ENCODE assay signal across 9 cellular contexts in genomic region chr19:4327252-4327876, GRCh38. TPM values are rescaled to one million over a fixed set of nuclear protein-coding genes. Genes with fewer than 3 reads are reported as not detected.
DNase-seq lines count a peak whose midpoint lies in the region; ATAC-seq, FAIRE-seq and TF ChIP-seq lines count a peak whose summit lies in the region.
"Had no signal": no experiment of that assay in that cellular context is flagged by ENCODE, and none has a peak within 500 bp of the region (broad histone marks: within the 10 kb centered on the region; RNA-seq: fewer than 3 reads in every experiment).

No MANE protein-coding gene starts in this region.

- no peaks in the 10 kb centered on the region for H3K27me3 ChIP-seq in lower lobe of right lung (ENCODE audit: low read depth)
- no peaks in the 10 kb centered on the region for H3K27me3 ChIP-seq in small intestine (ENCODE audit: control insufficient read depth in 2 of 2, insufficient read depth in 2 of 2, low read length in 2 of 2)

- H3K9me3 Mint-ChIP-seq in WTC11, result no peaks in the 10 kb centered on the region

- 17 to 72% (median 39%) methylated on average over 27 to 30 of the region's 30 CpGs for WGBS in small intestine, 3 donors

- H3K4me1 Mint-ChIP-seq in WTC11, result peaks cover 12% of the 10 kb centered on the region

- H3K27ac Mint-ChIP-seq in WTC11, result peak overlapping the region; percentile 96

- H3K27me3 Mint-ChIP-seq in WTC11 (ENCODE audit: low read depth), result peaks cover 3% of the 10 kb centered on the region

- H3K36me3 ChIP-seq in lower lobe of right lung (no peaks in the 10 kb centered on the region), small intestine (ENCODE audit: control insufficient read depth in 2 of 2, insufficient read depth in 2 of 2, low read length in 2 of 2) (peaks cover 0 to 5% of the 10 kb centered on the region in 2 donors)

- ATAC-seq in WTC11, result peak; percentile 61
- peak; percentile 60 to 75 for ATAC-seq in lower lobe of right lung
- no peak for ATAC-seq in HG03457 (IDR thresholded peaks at IDR 0.05; ENCODE audit: unreplicated experiment)

- H3K4me3 Mint-ChIP-seq in WTC11, result peak overlapping the region; percentile 76

- intact Hi-C loops in lower lobe of right lung (cut with DNase I), result no loop called here

- H3K4me3 ChIP-seq in AG04449 (ENCODE audit: low read depth, low read length) (peak overlapping the region; percentile 56), lower lobe of right lung (peak overlapping the region; percentile 55), small intestine (ENCODE audit: low read depth in 1 of 2, low read length in 2 of 2) (peak overlapping the region in 1 of 2 donors; percentile 37)

- POLR2A ChIA-PET in AG04449 (lab: Yijun Ruan, JAX) (interaction anchor here (1.1 kb wide), 1 partner anchor 15 kb away, joined by 6 read pairs; the partner anchor contains the start of gene MPND), WTC11 (lab: Charles Lee) (interaction anchor here (1.2 to 1.3 kb wide), 2 partner anchors 11 to 15 kb away, joined by 4 to 17 read pairs; partner anchors contain the start of genes MPND and STAP2)

- no peak for TF ChIP-seq CTCF in AG04449 (IDR thresholded peaks at IDR 0.05; ENCODE audit: insufficient read depth, low read length, missing control alignments)
- no peak for TF ChIP-seq CTCF in WTC11 (IDR thresholded peaks at IDR 0.05)
- no peak for TF ChIP-seq CTCF in lower lobe of right lung (IDR thresholded peaks at IDR 0.05)

- H3K27ac ChIP-seq in lower lobe of right lung (no peak overlapping the region), small intestine (ENCODE audit: low read depth in 1 of 2, low read length in 1 of 2) (no peak overlapping the region)

- H3K36me3 Mint-ChIP-seq in WTC11, result 0 out of 2 replicates have a peak, but pooled peaks cover 3% of the 10 kb centered on the region

- CTCF ChIA-PET in AG04449 (lab: Yijun Ruan, JAX) (interaction anchor here (0.9 to 1.0 kb wide), 2 partner anchors 16 to 25 kb away, joined by 3 to 6 read pairs; partner anchors contain the start of gene MPND), WTC11 (lab: Charles Lee) (interaction anchor here (0.9 to 1.4 kb wide), 8 partner anchors 16 to 340 kb away, joined by 3 to 35 read pairs (median 3); partner anchors contain the start of genes FSD1, MPND and SH3GL1)

- peaks cover 13% of the 10 kb centered on the region for H3K4me1 ChIP-seq in lower lobe of right lung
- peaks cover 2 to 3% of the 10 kb centered on the region in 2 donors for H3K4me1 ChIP-seq in small intestine (ENCODE audit: control insufficient read depth in 2 of 2, insufficient read depth in 1 of 2, low read depth in 1 of 2, low read length in 1 of 2)

- no peak for FAIRE-seq in small intestine (lab: Jason Lieb, UNC)

- DNase-seq in AG04449 (ENCODE audit: low read depth, low spot score) (no peak), HUDEP-2 (lab: John Stamatoyannopoulos, UW; ENCODE audit: unreplicated experiment in 76 of 76) (peak in 75 of 76 experiments; percentile 78 to 100 (median 96)), WTC11 (ENCODE audit: low spot score) (peak; percentile 99), lower lobe of right lung (peak; percentile 85), small intestine (no peak)
- DNase-seq in central memory CD4-positive, alpha-beta T cell, result peak; percentile 47
- peak; percentile 53 for DNase-seq in stimulated activated CD8-positive, alpha-beta memory T cell treated with anti-CD3 and anti-CD28 coated beads, Interleukin-12 subunit alpha, Interleukin-12 subunit beta, amount 100 ng/mL, for 1 hour (ENCODE audit: low read depth)

- H3K9me3 ChIP-seq in lower lobe of right lung (no peaks in the 10 kb centered on the region), small intestine (ENCODE audit: control insufficient read depth, low read depth) (no peaks in the 10 kb centered on the region)

TF ChIP-seq in WTC11, 78 proteins besides CTCF, POLR2A, EP300 and RAD21 (continues in another document):
- TF ChIP-seq MAX (CRISPR knock-in tag; IDR thresholded peaks at IDR 0.05), result peak; percentile 87
- no peak; the same call in 1 of the 2 replicates for TF ChIP-seq ETV6 (CRISPR knock-in tag; IDR thresholded peaks at IDR 0.05)
- TF ChIP-seq, protein P1, sequence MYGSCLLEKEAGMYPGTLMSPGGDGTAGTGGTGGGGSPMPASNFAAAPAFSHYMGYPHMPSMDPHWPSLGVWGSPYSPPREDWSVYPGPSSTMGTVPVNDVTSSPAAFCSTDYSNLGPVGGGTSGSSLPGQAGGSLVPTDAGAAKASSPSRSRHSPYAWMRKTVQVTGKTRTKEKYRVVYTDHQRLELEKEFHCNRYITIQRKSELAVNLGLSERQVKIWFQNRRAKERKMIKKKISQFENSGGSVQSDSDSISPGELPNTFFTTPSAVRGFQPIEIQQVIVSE (CRISPR knock-in tag; IDR thresholded peaks at IDR 0.05; ENCODE audit: borderline replicate concordance), result no peak
- TF ChIP-seq NR2C2 (CRISPR knock-in tag; IDR thresholded peaks at IDR 0.05), result no peak
- no peak for TF ChIP-seq TCF7 (CRISPR knock-in tag; IDR thresholded peaks at IDR 0.05; ENCODE audit: low read depth)
- no peak for TF ChIP-seq ZNF232 (CRISPR knock-in tag; IDR thresholded peaks at IDR 0.05)
- TF ChIP-seq, protein P2, sequence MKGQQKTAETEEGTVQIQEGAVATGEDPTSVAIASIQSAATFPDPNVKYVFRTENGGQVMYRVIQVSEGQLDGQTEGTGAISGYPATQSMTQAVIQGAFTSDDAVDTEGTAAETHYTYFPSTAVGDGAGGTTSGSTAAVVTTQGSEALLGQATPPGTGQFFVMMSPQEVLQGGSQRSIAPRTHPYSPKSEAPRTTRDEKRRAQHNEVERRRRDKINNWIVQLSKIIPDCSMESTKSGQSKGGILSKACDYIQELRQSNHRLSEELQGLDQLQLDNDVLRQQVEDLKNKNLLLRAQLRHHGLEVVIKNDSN (CRISPR knock-in tag; IDR thresholded peaks at IDR 0.05), result peak; percentile 48; the same call in 1 of the 2 replicates
- no peak for TF ChIP-seq GRHL2 (CRISPR knock-in tag; IDR thresholded peaks at IDR 0.05; ENCODE audit: insufficient replicate concordance, severe bottlenecking)
- no peak for TF ChIP-seq MXD4 (CRISPR knock-in tag; IDR thresholded peaks at IDR 0.05; ENCODE audit: borderline replicate concordance)
- TF ChIP-seq NFYB (CRISPR knock-in tag; conservative IDR thresholded peaks at IDR 0.05; ENCODE audit: low read depth), result no peak
- no peak for TF ChIP-seq SMAD3 (CRISPR knock-in tag; IDR thresholded peaks at IDR 0.05; ENCODE audit: borderline replicate concordance)
- TF ChIP-seq, protein P3, sequence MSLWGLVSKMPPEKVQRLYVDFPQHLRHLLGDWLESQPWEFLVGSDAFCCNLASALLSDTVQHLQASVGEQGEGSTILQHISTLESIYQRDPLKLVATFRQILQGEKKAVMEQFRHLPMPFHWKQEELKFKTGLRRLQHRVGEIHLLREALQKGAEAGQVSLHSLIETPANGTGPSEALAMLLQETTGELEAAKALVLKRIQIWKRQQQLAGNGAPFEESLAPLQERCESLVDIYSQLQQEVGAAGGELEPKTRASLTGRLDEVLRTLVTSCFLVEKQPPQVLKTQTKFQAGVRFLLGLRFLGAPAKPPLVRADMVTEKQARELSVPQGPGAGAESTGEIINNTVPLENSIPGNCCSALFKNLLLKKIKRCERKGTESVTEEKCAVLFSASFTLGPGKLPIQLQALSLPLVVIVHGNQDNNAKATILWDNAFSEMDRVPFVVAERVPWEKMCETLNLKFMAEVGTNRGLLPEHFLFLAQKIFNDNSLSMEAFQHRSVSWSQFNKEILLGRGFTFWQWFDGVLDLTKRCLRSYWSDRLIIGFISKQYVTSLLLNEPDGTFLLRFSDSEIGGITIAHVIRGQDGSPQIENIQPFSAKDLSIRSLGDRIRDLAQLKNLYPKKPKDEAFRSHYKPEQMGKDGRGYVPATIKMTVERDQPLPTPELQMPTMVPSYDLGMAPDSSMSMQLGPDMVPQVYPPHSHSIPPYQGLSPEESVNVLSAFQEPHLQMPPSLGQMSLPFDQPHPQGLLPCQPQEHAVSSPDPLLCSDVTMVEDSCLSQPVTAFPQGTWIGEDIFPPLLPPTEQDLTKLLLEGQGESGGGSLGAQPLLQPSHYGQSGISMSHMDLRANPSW (CRISPR knock-in tag; conservative IDR thresholded peaks at IDR 0.05; ENCODE audit: low read depth), result no peak
- TF ChIP-seq, protein P4, sequence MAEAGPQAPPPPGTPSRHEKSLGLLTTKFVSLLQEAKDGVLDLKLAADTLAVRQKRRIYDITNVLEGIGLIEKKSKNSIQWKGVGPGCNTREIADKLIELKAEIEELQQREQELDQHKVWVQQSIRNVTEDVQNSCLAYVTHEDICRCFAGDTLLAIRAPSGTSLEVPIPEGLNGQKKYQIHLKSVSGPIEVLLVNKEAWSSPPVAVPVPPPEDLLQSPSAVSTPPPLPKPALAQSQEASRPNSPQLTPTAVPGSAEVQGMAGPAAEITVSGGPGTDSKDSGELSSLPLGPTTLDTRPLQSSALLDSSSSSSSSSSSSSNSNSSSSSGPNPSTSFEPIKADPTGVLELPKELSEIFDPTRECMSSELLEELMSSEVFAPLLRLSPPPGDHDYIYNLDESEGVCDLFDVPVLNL (CRISPR knock-in tag; IDR thresholded peaks at IDR 0.05; ENCODE audit: borderline replicate concordance, low read depth), result no peak
- TF ChIP-seq SP1 (CRISPR knock-in tag; conservative IDR thresholded peaks at IDR 0.05), result no peak

RNA-seq across cellular contexts. Expression of gene STAP2, which starts 11.3 kb away (rescaled TPM):
- total RNA-seq in WTC11 (2021) (18.2 to 21.1 TPM (median 20.2 TPM) in 3 replicates), lower lobe of right lung (11.8 TPM)
- 100 to 1,000 TPM in 2 of 3 donors, 10 to 100 TPM in 1; 85.8 to 261 (median 194) TPM for polyA plus RNA-seq in small intestine

RNA-seq across cellular contexts. Expression of gene MPND, which starts 16.0 kb away (rescaled TPM):
- 28.3 to 37.7 TPM (median 37.4 TPM) in 3 replicates for total RNA-seq in WTC11 (2021)
- 41.2 TPM for total RNA-seq in lower lobe of right lung
- polyA plus RNA-seq in small intestine, result 10 to 100 TPM; 27.0 to 45.1 (median 43.8) TPM

RNA-seq across cellular contexts. Expression of gene FSD1, which starts 23.0 kb away (rescaled TPM):
- 61.3 to 69.2 TPM (median 65.7 TPM) in 3 replicates for total RNA-seq in WTC11 (2021)
- 0.62 TPM for total RNA-seq in lower lobe of right lung
- 1 to 10 TPM; 1.8 to 3.2 (median 2.2) TPM for polyA plus RNA-seq in small intestine

RNA-seq across cellular contexts. Expression of gene TMIGD2, which starts 25.2 kb away (rescaled TPM):
- 0.55 to 1.0 TPM (median 0.94 TPM) in 3 replicates for total RNA-seq in WTC11 (2021)
- 1.7 TPM for total RNA-seq in lower lobe of right lung
- 1 to 10 TPM; 1.2 to 6.2 (median 4.0) TPM for polyA plus RNA-seq in small intestine
- total RNA-seq: lower leg skin had no signal

RNA-seq across cellular contexts. Expression of gene SHD, which starts 48.3 kb away (rescaled TPM):
- total RNA-seq in WTC11 (2021), result 2.0 to 3.6 TPM (median 3.4 TPM) in 3 replicates
- not detected for total RNA-seq in lower lobe of right lung
- 10 to 100 TPM in 2 of 3 donors, 1 to 10 TPM in 1; 8.4 to 25.7 (median 12.7) TPM for polyA plus RNA-seq in small intestine
- total RNA-seq: lower leg skin had no signal

Comparison
In these comparisons a context has a peak if more than half of its experiments do, and no peak if none do; other contexts are left out.
1. DNase-seq: peak in HUDEP-2 (75 of 76), WTC11 (single experiment), central memory CD4-positive, alpha-beta T cell (single experiment), lower lobe of right lung (single experiment) and stimulated activated CD8-positive, alpha-beta memory T cell treated with anti-CD3 and anti-CD28 coated beads, Interleukin-12 subunit alpha, Interleukin-12 subunit beta, amount 100 ng/mL, for 1 hour (single experiment); none in AG04449 (single experiment) and small intestine (single experiment).
2. RNA of gene FSD1, which starts 23.0 kb away (total RNA-seq): 61.3 to 69.2 TPM in WTC11; 0.62 TPM in lower lobe of right lung (single experiment); every median in the first group is over 10 times any median in the second.